ENCODE assay signal across 2 cellular contexts in the genomic region with DNA sequence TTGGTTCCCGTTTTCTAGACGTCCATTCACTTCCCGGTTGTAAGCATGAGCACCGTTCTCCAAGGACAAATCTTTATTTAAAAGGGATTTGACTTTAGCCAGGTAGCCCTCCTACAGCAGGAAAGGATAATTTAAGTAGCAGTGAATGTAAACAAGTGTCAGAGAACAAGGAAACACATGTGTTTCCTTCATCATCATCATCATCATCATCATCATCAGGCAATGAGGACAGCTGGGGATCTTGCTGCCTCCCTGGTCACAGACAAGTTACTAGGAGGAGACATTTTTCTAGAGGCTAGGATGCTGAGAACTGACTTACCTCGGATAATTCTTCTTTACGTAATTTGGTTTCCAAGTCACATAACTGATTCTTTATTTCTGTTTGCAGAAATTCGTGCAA.
TF ChIP-seq lines count a peak whose summit lies in the region.

No MANE protein-coding gene starts in this region.

TF ChIP-seq in HEK293, 187 proteins besides CTCF, POLR2A, EP300 and RAD21:
- TF ChIP-seq ZNF513 (tag by site-specific recombination; IDR thresholded peaks at IDR 0.05) (peak; percentile 95), ZNF280C (tag by site-specific recombination; IDR thresholded peaks at IDR 0.05) (no peak)

TF ChIP-seq in K562, 482 proteins besides CTCF, POLR2A, EP300 and RAD21:
- TF ChIP-seq MEF2A (IDR thresholded peaks at IDR 0.05; ENCODE audit: control insufficient read depth, low read depth, low read length) (no peak), DLX4 (CRISPR knock-in tag; IDR thresholded peaks at IDR 0.05) (no peak)
TF ChIP-seq in K562: peak in this region for 0.
